ENCODE assay signal across 1 cellular context in the genomic region with DNA sequence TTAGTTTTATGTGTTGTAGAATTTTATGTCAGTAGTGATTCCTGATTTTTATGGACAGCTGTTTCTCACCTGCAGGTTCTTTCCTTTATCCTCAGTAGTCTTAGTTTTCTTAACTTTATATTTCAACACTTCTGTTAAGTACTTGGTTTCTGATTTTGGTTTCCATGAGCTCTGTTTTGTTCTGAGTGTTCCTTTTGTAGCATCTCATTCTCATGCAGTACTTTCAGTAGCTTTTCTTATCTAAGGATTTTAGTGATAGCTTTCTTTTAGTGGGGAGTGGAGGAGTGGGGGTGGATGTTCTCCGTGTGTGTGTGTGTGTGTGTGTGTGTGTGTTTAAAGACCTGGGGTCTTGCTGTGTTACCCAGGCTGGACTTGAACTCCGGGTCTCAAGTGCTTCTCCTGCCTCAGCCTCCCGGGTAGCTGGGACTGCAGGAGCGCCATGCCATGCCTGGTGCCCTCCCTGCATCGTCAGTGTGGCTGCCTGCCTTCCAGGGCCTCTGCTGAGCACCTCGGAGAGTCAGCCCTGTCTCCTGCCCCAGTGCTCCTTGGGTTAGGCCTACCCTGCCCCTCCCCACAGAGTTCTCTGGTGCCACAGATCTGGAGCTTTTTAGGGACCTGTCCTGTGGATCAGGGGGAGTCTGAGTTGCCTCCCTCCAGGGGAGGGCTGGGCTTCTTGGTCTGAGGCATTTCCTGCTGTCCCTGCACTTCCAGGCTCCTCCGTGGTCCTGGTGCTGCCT.
TF ChIP-seq lines count a peak whose summit lies in the region.

No MANE protein-coding gene starts in this region.

TF ChIP-seq in WTC11, 78 proteins besides CTCF, POLR2A, EP300 and RAD21:
- no peak for TF ChIP-seq ZNF232 (CRISPR knock-in tag; IDR thresholded peaks at IDR 0.05)
- TF ChIP-seq KAT7 (CRISPR knock-in tag; IDR thresholded peaks at IDR 0.05; ENCODE audit: borderline replicate concordance): no peak
- no peak for TF ChIP-seq SP1 (CRISPR knock-in tag; conservative IDR thresholded peaks at IDR 0.05)
- no peak for TF ChIP-seq HMGXB4 (CRISPR knock-in tag; IDR thresholded peaks at IDR 0.05)
- no peak for TF ChIP-seq ZBTB43 (CRISPR knock-in tag; IDR thresholded peaks at IDR 0.05)
- TF ChIP-seq TP53 (CRISPR knock-in tag; IDR thresholded peaks at IDR 0.05): no peak
- no peak for TF ChIP-seq CREB1 (CRISPR knock-in tag; IDR thresholded peaks at IDR 0.05)
- no peak for TF ChIP-seq NFYB (CRISPR knock-in tag; conservative IDR thresholded peaks at IDR 0.05; ENCODE audit: low read depth)
- no peak for TF ChIP-seq IRF2 (CRISPR knock-in tag; IDR thresholded peaks at IDR 0.05; ENCODE audit: borderline replicate concordance, low read depth)
- no peak for TF ChIP-seq ARID4B (CRISPR knock-in tag; IDR thresholded peaks at IDR 0.05; ENCODE audit: borderline replicate concordance)
- TF ChIP-seq, protein P1, sequence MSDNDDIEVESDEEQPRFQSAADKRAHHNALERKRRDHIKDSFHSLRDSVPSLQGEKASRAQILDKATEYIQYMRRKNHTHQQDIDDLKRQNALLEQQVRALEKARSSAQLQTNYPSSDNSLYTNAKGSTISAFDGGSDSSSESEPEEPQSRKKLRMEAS (CRISPR knock-in tag; IDR thresholded peaks at IDR 0.05): no peak
- no peak for TF ChIP-seq FOXK1 (CRISPR knock-in tag; IDR thresholded peaks at IDR 0.05)
- no peak for TF ChIP-seq PRDM15 (CRISPR knock-in tag; IDR thresholded peaks at IDR 0.05)
- TF ChIP-seq AFF4 (CRISPR knock-in tag; IDR thresholded peaks at IDR 0.05; ENCODE audit: borderline replicate concordance): no peak
- no peak for TF ChIP-seq TEAD4 (CRISPR knock-in tag; IDR thresholded peaks at IDR 0.05)
- TF ChIP-seq, protein P2, sequence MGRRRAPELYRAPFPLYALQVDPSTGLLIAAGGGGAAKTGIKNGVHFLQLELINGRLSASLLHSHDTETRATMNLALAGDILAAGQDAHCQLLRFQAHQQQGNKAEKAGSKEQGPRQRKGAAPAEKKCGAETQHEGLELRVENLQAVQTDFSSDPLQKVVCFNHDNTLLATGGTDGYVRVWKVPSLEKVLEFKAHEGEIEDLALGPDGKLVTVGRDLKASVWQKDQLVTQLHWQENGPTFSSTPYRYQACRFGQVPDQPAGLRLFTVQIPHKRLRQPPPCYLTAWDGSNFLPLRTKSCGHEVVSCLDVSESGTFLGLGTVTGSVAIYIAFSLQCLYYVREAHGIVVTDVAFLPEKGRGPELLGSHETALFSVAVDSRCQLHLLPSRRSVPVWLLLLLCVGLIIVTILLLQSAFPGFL (CRISPR knock-in tag; IDR thresholded peaks at IDR 0.05; ENCODE audit: borderline replicate concordance): no peak
